ENCODE assay signal across 8 cellular contexts in genomic region chr1:116724765-116725375, GRCh38. TPM values are rescaled to one million over a fixed set of nuclear protein-coding genes. Genes with fewer than 3 reads are reported as not detected.
DNase-seq lines count a peak whose midpoint lies in the region; ATAC-seq and TF ChIP-seq lines count a peak whose summit lies in the region.

No MANE protein-coding gene starts in this region.

- H3K27me3 Mint-ChIP-seq in mesothelial cell of epicardium (ENCODE audit: low read depth) = no peaks in the 10 kb centered on the region

- H3K4me3 Mint-ChIP-seq in mesothelial cell of epicardium = no peak overlapping the region

- peaks cover under 1% of the 10 kb centered on the region for H3K9me3 Mint-ChIP-seq in mesothelial cell of epicardium

- CTCF ChIA-PET in AG04449 (lab: Yijun Ruan, JAX) = interaction anchor here (0.7 to 7.7 kb wide), 19 partner anchors 8 to 337 kb away, joined by 3 to 90 read pairs (median 5); partner anchors contain the start of gene TTF2

- H3K4me3 ChIP-seq in AG04449 (ENCODE audit: low read depth, low read length) (no peak overlapping the region), choroid plexus epithelial cell (ENCODE audit: low read depth, low read length) (no peak overlapping the region)

- no peaks in the 10 kb centered on the region for H3K36me3 Mint-ChIP-seq in mesothelial cell of epicardium

- POLR2A ChIA-PET in AG04449 (lab: Yijun Ruan, JAX) = no interaction called here

- ATAC-seq in GM18867 (IDR thresholded peaks at IDR 0.05; ENCODE audit: unreplicated experiment) (peak; percentile 44), GM18907 (IDR thresholded peaks at IDR 0.05; ENCODE audit: unreplicated experiment) (no peak)

- no peak overlapping the region for H3K27ac Mint-ChIP-seq in mesothelial cell of epicardium

- H3K4me1 Mint-ChIP-seq in mesothelial cell of epicardium = peaks cover 8% of the 10 kb centered on the region

- DNase-seq in AG04449 (ENCODE audit: low read depth, low spot score) = no peak
- peak; percentile 83 for DNase-seq in NCI-H2227 (lab: John Stamatoyannopoulos, UW; ENCODE audit: unreplicated experiment)
- DNase-seq in activated CD4-positive, alpha-beta T cell treated with anti-CD3 and anti-CD28 coated beads for 24 hours (ENCODE audit: low read depth in 2 of 2) = peak; percentile 71 to 76
- DNase-seq in choroid plexus epithelial cell (ENCODE audit: low read depth) = peak; percentile 78
- peak; percentile 49 to 64 for DNase-seq in mesothelial cell of epicardium (ENCODE audit: low spot score in 2 of 2, unreplicated experiment in 2 of 2)
- DNase-seq in stimulated activated CD8-positive, alpha-beta memory T cell treated with anti-CD3 and anti-CD28 coated beads, Interleukin-4, amount 100 ng/mL, for 4 hours (ENCODE audit: low read depth in 2 of 2, low spot score in 1 of 2) = peak; percentile 60 to 77

- peak; percentile 62 for TF ChIP-seq CTCF in AG04449 (IDR thresholded peaks at IDR 0.05; ENCODE audit: insufficient read depth, low read length, missing control alignments)
- TF ChIP-seq CTCF in choroid plexus epithelial cell (conservative IDR thresholded peaks at IDR 0.05; ENCODE audit: low read depth, low read length) = peak; percentile 78
- peak; percentile 78 for TF ChIP-seq CTCF in mesothelial cell of epicardium (IDR thresholded peaks at IDR 0.05; ENCODE audit: unreplicated experiment)

RNA-seq across cellular contexts. Expression of gene CD2, which starts 29.4 kb away (rescaled TPM):
- not detected in 3 replicates for total RNA-seq in mesothelial cell of epicardium

RNA-seq across cellular contexts. Expression of gene IGSF3, which starts 57.3 kb away (rescaled TPM):
- total RNA-seq in mesothelial cell of epicardium = 59.2 to 60.1 TPM (median 59.4 TPM) in 3 replicates
